ENCODE assay signal across 8 cellular contexts in genomic region chrX:153926863-153927685, GRCh38. TPM values are rescaled to one million over a fixed set of nuclear protein-coding genes. Genes with fewer than 3 reads are reported as not detected.
A peak's percentile ranks its signal among the peaks of the same experiment; 100 is the strongest.
DNase-seq lines count a peak whose midpoint lies in the region; ATAC-seq lines count a peak whose summit lies in the region.

No MANE protein-coding gene starts in this region.

- peaks cover 6% of the 10 kb centered on the region for H3K9me3 ChIP-seq in iPS-18c (ENCODE audit: control insufficient read depth, insufficient read depth, low read length)

- 3 to 27% (median 22%) methylated on average over 17 to 32 of the region's 32 CpGs for WGBS in adipose tissue, 3 donors

- peak overlapping the region; percentile 49 for H3K27ac ChIP-seq in adipose tissue (ENCODE audit: low read depth, low read length)

- DNase-seq in CMK (ENCODE audit: low read depth) (peak; percentile 81), M059J (ENCODE audit: low read depth) (peak; percentile 64), SKM-1 treated with dmso at 0.1 percent for 144 hours (lab: John Stamatoyannopoulos, UW; ENCODE audit: unreplicated experiment) (peak; percentile 88), iPS-NIHi7 (ENCODE audit: extremely low spot score) (no peak)
- peak; percentile 76 for DNase-seq in stimulated activated CD4-positive, alpha-beta T cell treated with anti-CD3 and anti-CD28 coated beads, Interleukin-15, amount 100 ng/mL, for 24 hours

- ATAC-seq in GM21381 (IDR thresholded peaks at IDR 0.05; ENCODE audit: unreplicated experiment) = peak; percentile 31

- peak overlapping the region; percentile 51 for H3K4me3 ChIP-seq in iPS-18c (ENCODE audit: insufficient read depth, low read depth, low read length)

RNA-seq across cellular contexts. Expression of gene ARHGAP4, which starts 1.0 kb away (rescaled TPM):
- 3.1 and 6.1 TPM in 2 replicates for total RNA-seq in M059J (2014; rRNA removed; shearing (Covaris generic))
- polyA plus RNA-seq in adipose tissue = 100 to 1,000 TPM in 1 of 3 donors, 10 to 100 TPM in 1, 1 to 10 TPM in 1; 9.9 to 106 (median 43.6) TPM

RNA-seq across cellular contexts. Expression of gene NAA10, which starts 7.8 kb away (rescaled TPM):
- 285 and 384 TPM in 2 replicates for total RNA-seq in M059J (2014; rRNA removed; shearing (Covaris generic))
- polyA plus RNA-seq in adipose tissue = 100 to 1,000 TPM in 1 of 3 donors, 10 to 100 TPM in 2; 68.6 to 169 (median 98.6) TPM

RNA-seq across cellular contexts. Expression of gene RENBP, which starts 17.4 kb away (rescaled TPM):
- not detected in 2 replicates for total RNA-seq in M059J (2014; rRNA removed; shearing (Covaris generic))
- polyA plus RNA-seq in adipose tissue = 10 to 100 TPM in 2 of 3 donors, 1 to 10 TPM in 1; 2.9 to 19.3 (median 18.4) TPM

RNA-seq across cellular contexts. Expression of gene AVPR2, which starts 22.6 kb away (rescaled TPM):
- total RNA-seq in M059J (2014; rRNA removed; shearing (Covaris generic)) = 1.9 and 2.7 TPM in 2 replicates
- polyA plus RNA-seq in adipose tissue = 1 to 10 TPM; 1.3 to 7.1 (median 5.9) TPM

RNA-seq across cellular contexts. Expression of gene L1CAM, which starts 41.1 kb away (rescaled TPM):
- 186 and 313 TPM in 2 replicates for total RNA-seq in M059J (2014; rRNA removed; shearing (Covaris generic))
- 1 to 10 TPM; 1.3 to 1.8 (median 1.5) TPM for polyA plus RNA-seq in adipose tissue
